Comparison of ENCODE assay signal across 18 cellular contexts in genomic region chr2:1237785-1238184, GRCh38.
"Had no signal": no experiment of that assay in that cellular context is flagged by ENCODE, and none has a peak within 500 bp of the region (broad histone marks: within the 10 kb centered on the region; RNA-seq: fewer than 3 reads in every experiment).

No MANE protein-coding gene starts in this region.

- DNase-seq: colonic mucosa; dermis blood vessel endothelial cell; esophagus squamous epithelium; foreskin fibroblast; head of caudate nucleus; naive thymus-derived CD4-positive, alpha-beta T cell; nephron progenitor cell; ovary; right cardiac atrium; stimulated activated CD4-positive, alpha-beta T cell treated with anti-CD3 and anti-CD28 coated beads, Interleukin-2, amount 100 ng/mL, for 48 hours; stimulated activated naive CD8-positive, alpha-beta T cell treated with anti-CD3 and anti-CD28 coated beads, Interleukin-15, Interleukin-2, amounts not matched to agents 100 U/mL and 50 U/mL, for 24 hours; thyroid gland had no signal

- H3K36me3 ChIP-seq: colonic mucosa, esophagus squamous epithelium, neutrophil, ovary, suprapubic skin, thyroid gland, upper lobe of left lung, vagina had no signal

- H3K27me3 ChIP-seq: colonic mucosa, esophagus squamous epithelium, hepatocyte, neutrophil, ovary, suprapubic skin, thyroid gland, upper lobe of left lung, vagina had no signal

- H3K9me3 ChIP-seq: colonic mucosa, esophagus squamous epithelium, neutrophil, ovary, suprapubic skin, thyroid gland, upper lobe of left lung, vagina had no signal

- H3K27ac Mint-ChIP-seq: naive thymus-derived CD4-positive, alpha-beta T cell; nephron progenitor cell had no signal

- H3K4me3 Mint-ChIP-seq: naive thymus-derived CD4-positive, alpha-beta T cell; nephron progenitor cell had no signal

- H3K36me3 Mint-ChIP-seq: naive thymus-derived CD4-positive, alpha-beta T cell had no signal

- ATAC-seq: naive thymus-derived CD4-positive, alpha-beta T cell; right cardiac atrium; stimulated activated naive CD8-positive, alpha-beta T cell treated with anti-CD3 and anti-CD28 coated beads, Interleukin-15, Interleukin-2, amounts not matched to agents 100 U/mL and 50 U/mL, for 24 hours had no signal

- H3K4me3 ChIP-seq: colonic mucosa, esophagus squamous epithelium, hepatocyte, ovary, smooth muscle cell, suprapubic skin, thyroid gland, upper lobe of left lung, vagina had no signal

- H3K9me3 Mint-ChIP-seq: nephron progenitor cell had no signal

- H3K27me3 Mint-ChIP-seq: naive thymus-derived CD4-positive, alpha-beta T cell had no signal

- H3K4me2 ChIP-seq: hepatocyte, smooth muscle cell had no signal

- H3K4me1 ChIP-seq: colonic mucosa, esophagus squamous epithelium, suprapubic skin, vagina had no signal

- H3K27ac ChIP-seq: colonic mucosa, esophagus squamous epithelium, hepatocyte, neutrophil, ovary, suprapubic skin, thyroid gland, upper lobe of left lung, vagina had no signal

- H3K4me1 Mint-ChIP-seq: naive thymus-derived CD4-positive, alpha-beta T cell had no signal
